9 cellular contexts compared by ENCODE assay signal in genomic region chr19:40411125-40411842, GRCh38. TPM values are rescaled to one million over a fixed set of nuclear protein-coding genes. Genes with fewer than 3 reads are reported as not detected.
A peak's percentile ranks its signal among the peaks of the same experiment; 100 is the strongest.
DNase-seq lines count a peak whose midpoint lies in the region; FAIRE-seq and TF ChIP-seq lines count a peak whose summit lies in the region.
"Had no signal": no experiment of that assay in that cellular context is flagged by ENCODE, and none has a peak within 500 bp of the region (broad histone marks: within the 10 kb centered on the region; RNA-seq: fewer than 3 reads in every experiment).

No MANE protein-coding gene starts in this region.

- no peak overlapping the region for H3K9ac ChIP-seq in mesendoderm (ENCODE audit: low read length)

- H3K4ac ChIP-seq in mesendoderm (ENCODE audit: low read depth, low read length), result no peak overlapping the region

- H3K9me3 ChIP-seq in ascending aorta, result no peaks in the 10 kb centered on the region
- H3K9me3 ChIP-seq: pancreas had no signal

- WGBS in mesendoderm (ENCODE audit: extremely low coverage, insufficient coverage, low lambda C conversion rate), result no CpG with 5 or more reads among the region's 16 CpGs
- WGBS in lower leg skin, 2 donors, result 45 to 55% methylated on average over 15 to 16 of the region's 16 CpGs

- TF ChIP-seq CTCF in GM12864 (IDR thresholded peaks at IDR 0.05; ENCODE audit: low read depth, low read length, missing control alignments), result no peak
- TF ChIP-seq CTCF in ascending aorta (IDR thresholded peaks at IDR 0.05), result no peak
- TF ChIP-seq CTCF in D721Med (IDR thresholded peaks at IDR 0.05; ENCODE audit: insufficient read depth, missing control alignments), result no peak
- no peak for TF ChIP-seq CTCF in lower leg skin (IDR thresholded peaks at IDR 0.05)

- no peak overlapping the region for H2BK15ac ChIP-seq in mesendoderm (replicated peaks; ENCODE audit: low read depth)

- no peak overlapping the region for H4K8ac ChIP-seq in mesendoderm (ENCODE audit: low read depth, low read length)

- H3K18ac ChIP-seq in mesendoderm (ENCODE audit: low read length), result no peak overlapping the region

- H4K5ac ChIP-seq in mesendoderm (ENCODE audit: low read length), result no peak overlapping the region

- H2BK5ac ChIP-seq in mesendoderm (ENCODE audit: low read length), result no peak overlapping the region

- H3K27ac ChIP-seq in ascending aorta (peak overlapping the region; percentile 40 to 50), mesendoderm (ENCODE audit: low read depth, low read length) (no peak overlapping the region)
- H3K27ac ChIP-seq: pancreas had no signal

- H3K56ac ChIP-seq in mesendoderm (ENCODE audit: low read length), result peak overlapping the region; percentile 25

- FAIRE-seq in D721Med (lab: Jason Lieb, UNC), result no peak
- FAIRE-seq: pancreas had no signal

- no peaks in the 10 kb centered on the region for H3K36me3 ChIP-seq in ascending aorta
- no peaks in the 10 kb centered on the region for H3K36me3 ChIP-seq in mesendoderm (ENCODE audit: control insufficient read depth, insufficient read depth, low read length)
- H3K36me3 ChIP-seq: pancreas had no signal

- H3K79me2 ChIP-seq in mesendoderm (ENCODE audit: control insufficient read depth, insufficient read depth, low read length), result no peaks in the 10 kb centered on the region

- H3K27me3 ChIP-seq in ascending aorta (no peaks in the 10 kb centered on the region), mesendoderm (ENCODE audit: insufficient read depth, low read length, poor library complexity) (no peaks in the 10 kb centered on the region)
- H3K27me3 ChIP-seq: pancreas had no signal

- H3K4me3 ChIP-seq in GM12864 (ENCODE audit: low read depth, low read length) (no peak overlapping the region), ascending aorta (no peak overlapping the region), mesendoderm (ENCODE audit: low read length) (no peak overlapping the region), lower leg skin (ENCODE audit: low read depth, poor library complexity, severe bottlenecking) (no peak overlapping the region)
- H3K4me3 ChIP-seq: pancreas had no signal

- DNase-seq in GM12864 (ENCODE audit: low read depth) (peak; percentile 49), ascending aorta (ENCODE audit: low spot score in 2 of 2) (no peak), mesendoderm (no peak), D721Med (ENCODE audit: insufficient read length, low spot score) (no peak), lower leg skin (ENCODE audit: low spot score in 2 of 2) (no peak), KG1 (lab: John Stamatoyannopoulos, UW) (no peak)
- DNase-seq: activated naive CD4-positive, alpha-beta T cell; NCI-H69; pancreas had no signal

- TF ChIP-seq POLR2A in lower leg skin (IDR thresholded peaks at IDR 0.05), result no peak

- H3K79me1 ChIP-seq in mesendoderm (ENCODE audit: low read length), result no peaks in the 10 kb centered on the region

- no peak overlapping the region for H2AK5ac ChIP-seq in mesendoderm (ENCODE audit: low read length)

- H3K23ac ChIP-seq in mesendoderm (ENCODE audit: low read length), result no peak overlapping the region

- no peak overlapping the region for H2BK120ac ChIP-seq in mesendoderm (ENCODE audit: low read depth, low read length)

- H3K4me2 ChIP-seq in mesendoderm (ENCODE audit: low read length), result no peak overlapping the region

- H3K4me1 ChIP-seq in ascending aorta (peaks cover 0 to 11% of the 10 kb centered on the region in 2 donors), mesendoderm (ENCODE audit: control insufficient read depth, low read depth, low read length) (no peaks in the 10 kb centered on the region)
- H3K4me1 ChIP-seq: pancreas had no signal

- intact Hi-C loops in ascending aorta (cut with DNase I), result no loop called here
- intact Hi-C loops in lower leg skin (cut with DNase I; ENCODE audit: low total_unique reads), result no loop called here

RNA-seq across cellular contexts. Expression of gene PRX, which starts 1.9 kb away (rescaled TPM):
- 3.3 TPM for total RNA-seq in ascending aorta
- 1.1 TPM for polyA plus RNA-seq in mesendoderm (2013, experiment 1 of 2)
- polyA plus RNA-seq in mesendoderm (2013, experiment 2 of 2), result 1.5 TPM
- 1 to 10 TPM; 2.5 to 7.3 (median 5.6) TPM for total RNA-seq in lower leg skin

RNA-seq across cellular contexts. Expression of gene SERTAD1, which starts 14.5 kb away (rescaled TPM):
- total RNA-seq in ascending aorta, result 39.7 TPM
- polyA plus RNA-seq in mesendoderm (2013, experiment 1 of 2), result 2.3 TPM
- polyA plus RNA-seq in mesendoderm (2013, experiment 2 of 2), result 2.5 TPM
- 10 to 100 TPM; 17.3 to 45.7 (median 26.6) TPM for total RNA-seq in lower leg skin

RNA-seq across cellular contexts. Expression of gene HIPK4, which starts 21.3 kb away (rescaled TPM):
- not detected for total RNA-seq in ascending aorta
- 0.11 TPM for polyA plus RNA-seq in mesendoderm (2013, experiment 1 of 2)
- polyA plus RNA-seq in mesendoderm (2013, experiment 2 of 2), result 0.14 TPM
- total RNA-seq in lower leg skin, result under 1 TPM; 0.13 to 0.88 (median 0.51) TPM

RNA-seq across cellular contexts. Expression of gene SERTAD3, which starts 32.9 kb away (rescaled TPM):
- total RNA-seq in ascending aorta (36.9 TPM), lower leg skin (10 to 100 TPM; 20.5 to 26.5 (median 25.0) TPM)
- polyA plus RNA-seq in mesendoderm (2013, experiment 1 of 2), result 8.4 TPM
- 8.1 TPM for polyA plus RNA-seq in mesendoderm (2013, experiment 2 of 2)

RNA-seq across cellular contexts. Expression of gene BLVRB, which starts 54.3 kb away (rescaled TPM):
- total RNA-seq in ascending aorta (295 TPM), lower leg skin (100 to 1,000 TPM; 139 to 161 (median 154) TPM)
- 19.8 TPM for polyA plus RNA-seq in mesendoderm (2013, experiment 1 of 2)
- 20.7 TPM for polyA plus RNA-seq in mesendoderm (2013, experiment 2 of 2)
